ENCODE assay signal across 32 cellular contexts in the genomic region with DNA sequence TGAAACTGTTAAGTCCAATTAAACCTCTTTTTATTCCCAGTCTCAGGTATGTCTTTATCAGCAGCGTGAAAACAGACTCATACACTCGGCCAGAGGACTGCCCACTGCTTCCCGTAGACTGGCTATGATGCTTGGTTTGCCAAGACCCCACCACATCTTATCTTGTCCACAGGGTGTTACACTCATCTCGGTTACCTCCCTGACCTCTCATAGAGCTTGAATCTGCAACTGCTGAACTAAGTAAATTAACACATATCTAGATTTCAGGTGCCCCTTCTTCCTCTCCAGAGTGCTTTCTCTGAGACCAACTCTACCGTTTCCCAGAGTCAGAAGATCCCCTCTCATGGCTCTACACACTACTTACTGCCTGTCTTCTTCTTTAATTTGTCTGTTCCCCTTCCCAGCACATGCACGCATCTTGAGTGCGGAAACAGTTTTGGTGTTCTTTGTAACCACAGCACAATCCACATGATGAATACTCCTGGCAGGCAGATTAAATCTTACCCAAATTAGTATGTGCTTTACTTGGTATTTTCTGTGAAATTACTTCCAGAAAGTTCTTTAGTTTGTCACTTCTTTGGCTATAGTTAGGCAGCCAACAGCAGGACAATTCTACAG. TPM values are rescaled to one million over a fixed set of nuclear protein-coding genes. Genes with fewer than 3 reads are reported as not detected.
DNase-seq lines count a peak whose midpoint lies in the region; ATAC-seq, FAIRE-seq and TF ChIP-seq lines count a peak whose summit lies in the region.
"Had no signal": no experiment of that assay in that cellular context is flagged by ENCODE, and none has a peak within 500 bp of the region (broad histone marks: within the 10 kb centered on the region; RNA-seq: fewer than 3 reads in every experiment).

No MANE protein-coding gene starts in this region.

- H2AK5ac ChIP-seq in IMR-90 (ENCODE audit: low read depth, low read length): 0 out of 2 replicates have a peak overlapping the region, but pooled peaks have one; percentile 23

- H3K9ac ChIP-seq in IMR-90 (ENCODE audit: low read depth, low read length): no peak overlapping the region
- H3K9ac ChIP-seq in astrocyte (ENCODE audit: low read length): no peak overlapping the region
- no peak overlapping the region for H3K9ac ChIP-seq in kidney (ENCODE audit: low read length in 2 of 2)
- H3K9ac ChIP-seq: GM23248 had no signal

- no peaks in the 10 kb centered on the region for H3K9me1 ChIP-seq in IMR-90 (ENCODE audit: insufficient read depth, low read length)

- no peak overlapping the region for H3K23ac ChIP-seq in IMR-90 (ENCODE audit: low read depth, low read length)

- ATAC-seq in IMR-90 (ENCODE audit: low read depth) (no peak), HG03097 (IDR thresholded peaks at IDR 0.05; ENCODE audit: low FRiP score, unreplicated experiment) (no peak), GM18517 (IDR thresholded peaks at IDR 0.05; ENCODE audit: unreplicated experiment) (no peak)
- ATAC-seq: A549; activated T-helper 17 cell treated with anti-CD3 and anti-CD28 coated beads, Interleukin-2, amount 50 U/mL, for 72 hours; CD8-positive, alpha-beta T cell; gastrocnemius medialis; Panc1; pancreas had no signal

- H3K4me1 ChIP-seq in IMR-90 (ENCODE audit: control insufficient read depth, insufficient read depth, low read length) (peaks cover 10% of the 10 kb centered on the region), astrocyte (ENCODE audit: insufficient read depth, low read length) (peaks cover 8% of the 10 kb centered on the region), neutrophil (ENCODE audit: control insufficient read depth in 1 of 2, insufficient read depth in 1 of 2, low read depth in 1 of 2, low read length in 1 of 2) (peaks cover 27 to 41% of the 10 kb centered on the region in 2 experiments), kidney (ENCODE audit: control insufficient read depth in 1 of 2, insufficient read depth in 1 of 2, low read depth in 1 of 2, low read length in 2 of 2) (peaks cover 2 to 4% of the 10 kb centered on the region in 2 donors)
- H3K4me1 ChIP-seq: A549, gastrocnemius medialis, pancreas had no signal

- H3K56ac ChIP-seq in IMR-90 (ENCODE audit: extremely low read depth, insufficient read depth, low read length): no peak overlapping the region

- H3K4me2 ChIP-seq in IMR-90 (ENCODE audit: low read depth, low read length) (no peak overlapping the region), astrocyte (ENCODE audit: low read length) (no peak overlapping the region)
- H3K4me2 ChIP-seq: A549 had no signal

- peaks cover 24% of the 10 kb centered on the region for H3K4me1 Mint-ChIP-seq in activated CD4-positive, alpha-beta T cell treated with anti-CD3 and anti-CD28 coated beads, Interleukin-2, amount 10 ng/mL, durations not matched to agents 7 days and 5 days
- peaks cover 10% of the 10 kb centered on the region for H3K4me1 Mint-ChIP-seq in astrocyte (ENCODE audit: low read depth, unreplicated experiment)

- H2BK15ac ChIP-seq in IMR-90 (ENCODE audit: low read depth, low read length): peak overlapping the region; percentile 40; the same call in 1 of the 3 replicates

- H2AK9ac ChIP-seq in IMR-90 (replicated peaks; ENCODE audit: low read depth, low read length, poor library complexity): no peak overlapping the region

- TF ChIP-seq CTCF in IMR-90 (conservative IDR thresholded peaks at IDR 0.05; ENCODE audit: low read depth, low read length): no peak
- no peak for TF ChIP-seq CTCF in astrocyte (IDR thresholded peaks at IDR 0.05; ENCODE audit: insufficient read depth, low read depth, low read length)
- no peak for TF ChIP-seq CTCF in neutrophil (IDR thresholded peaks at IDR 0.05)
- TF ChIP-seq CTCF in kidney (IDR thresholded peaks at IDR 0.05; ENCODE audit: borderline replicate concordance, extremely low read depth, insufficient read depth): no peak

- no peak overlapping the region for H2BK5ac ChIP-seq in IMR-90 (ENCODE audit: low read depth, low read length, poor library complexity, severe bottlenecking)

- peaks cover 5% of the 10 kb centered on the region for H3K9me3 Mint-ChIP-seq in activated CD4-positive, alpha-beta T cell treated with anti-CD3 and anti-CD28 coated beads, Interleukin-2, amount 10 ng/mL, durations not matched to agents 7 days and 5 days
- H3K9me3 Mint-ChIP-seq in astrocyte (ENCODE audit: unreplicated experiment): peaks cover 2% of the 10 kb centered on the region
- H3K9me3 Mint-ChIP-seq: activated T-helper 17 cell treated with anti-CD3 and anti-CD28 coated beads, Interleukin-2, amount 50 U/mL, for 72 hours; CD8-positive, alpha-beta T cell; HFFc6; stimulated activated naive CD8-positive, alpha-beta T cell treated with anti-CD3 and anti-CD28 coated beads, Interleukin-15, Interleukin-2, amounts not matched to agents 100 ng/mL and 50 ng/mL, for 24 hours had no signal

- DNase-seq in activated CD4-positive, alpha-beta T cell treated with anti-CD3 and anti-CD28 coated beads for 48 hours: peak; percentile 43
- no peak for DNase-seq in activated CD4-positive, alpha-beta T cell treated with anti-CD3 and anti-CD28 coated beads, Interleukin-2, amount 10 ng/mL, durations not matched to agents 7 days and 5 days
- DNase-seq in IMR-90 (no peak), astrocyte (ENCODE audit: low read depth) (peak; percentile 31), kidney (no peak)
- DNase-seq: AML-193; amniotic stem cell; CD8-positive, alpha-beta T cell; gastrocnemius medialis; GM23248; HFFc6; hippocampal formation; KG1; left cardiac atrium; MG63; NCI-H1105 treated with DMSO at 0.1 percent for 48 hours; NCI-H1930; NCI-H524 treated with DMSO at 0.1 percent for 48 hours; pancreas; SHP77; uterus had no signal

- H2AFZ ChIP-seq in IMR-90 (replicated peaks; ENCODE audit: low read length, poor library complexity) (no peak overlapping the region), astrocyte (ENCODE audit: low read depth, low read length) (no peak overlapping the region)
- H2AFZ ChIP-seq: GM23248 had no signal

- intact Hi-C loops in IMR-90 (cut with micrococcal nuclease) (no loop called here), kidney (cut with DNase I) (no loop called here)

- no peaks in the 10 kb centered on the region for H3K36me3 ChIP-seq in IMR-90 (ENCODE audit: control insufficient read depth, insufficient read depth, low read length)
- H3K36me3 ChIP-seq in astrocyte (ENCODE audit: insufficient read depth, low read length): no peaks in the 10 kb centered on the region
- H3K36me3 ChIP-seq in neutrophil: no peaks in the 10 kb centered on the region
- no peaks in the 10 kb centered on the region for H3K36me3 ChIP-seq in kidney (ENCODE audit: control insufficient read depth in 1 of 2, insufficient read depth in 2 of 2, low read length in 2 of 2)
- H3K36me3 ChIP-seq: gastrocnemius medialis, MG63, pancreas, thoracic aorta, uterus had no signal

- WGBS in IMR-90 (ENCODE audit: extremely low coverage in 2 of 2, insufficient read length in 1 of 2), 2 experiments: 100% methylated on average over 4 of the region's 7 CpGs; no CpG with 5 or more reads in 1 of the 2 experiments

- POLR2A ChIA-PET in activated CD4-positive, alpha-beta T cell treated with anti-CD3 and anti-CD28 coated beads, Interleukin-2, amount 10 ng/mL, durations not matched to agents 7 days and 5 days (lab: Charles Lee): no interaction called here
- POLR2A ChIA-PET in IMR-90 (lab: Charles Lee; ENCODE audit: unreplicated experiment): no interaction called here

- no peak overlapping the region for H4K5ac ChIP-seq in IMR-90 (ENCODE audit: low read depth, low read length)

- CTCF ChIA-PET in activated CD4-positive, alpha-beta T cell treated with anti-CD3 and anti-CD28 coated beads, Interleukin-2, amount 10 ng/mL, durations not matched to agents 7 days and 5 days (lab: Charles Lee): interaction anchor here (0.6 kb wide), 1 partner anchor 50 kb away, joined by 4 read pairs; a partner anchor contains a TSS
- CTCF ChIA-PET in IMR-90 (lab: Yijun Ruan, JAX): no interaction called here

- no peak overlapping the region; the same call in 1 of the 2 replicates for H4K91ac ChIP-seq in IMR-90 (ENCODE audit: insufficient read depth, low read depth, low read length)

- H2BK20ac ChIP-seq in IMR-90 (ENCODE audit: low read depth, low read length): no peak overlapping the region; the same call in 1 of the 2 replicates

- no peaks in the 10 kb centered on the region for H3K27me3 Mint-ChIP-seq in activated CD4-positive, alpha-beta T cell treated with anti-CD3 and anti-CD28 coated beads, Interleukin-2, amount 10 ng/mL, durations not matched to agents 7 days and 5 days
- no peaks in the 10 kb centered on the region for H3K27me3 Mint-ChIP-seq in astrocyte (ENCODE audit: low read depth, unreplicated experiment)
- H3K27me3 Mint-ChIP-seq: activated naive CD4-positive, alpha-beta T cell treated with anti-CD3 and anti-CD28 coated beads, Interleukin-2, amount 50 U/mL, for 24 hours; activated T-helper 17 cell treated with anti-CD3 and anti-CD28 coated beads, Interleukin-2, amount 50 U/mL, for 72 hours; stimulated activated naive CD8-positive, alpha-beta T cell treated with anti-CD3 and anti-CD28 coated beads, Interleukin-15, Interleukin-2, amounts not matched to agents 100 ng/mL and 50 ng/mL, for 24 hours had no signal

- no peak for TF ChIP-seq RAD21 in IMR-90 (IDR thresholded peaks at IDR 0.05; ENCODE audit: low read length)

- no TSS peak for BruUV-seq in IMR-90 (replicated peaks; lab: Mats Ljungman, UMichigan)

- no peaks in the 10 kb centered on the region for H3K79me1 ChIP-seq in IMR-90 (ENCODE audit: low read depth in 1 of 2, low read length in 2 of 2)

- in situ Hi-C loops in IMR-90 (cut with MboI; ENCODE audit: low sequenced_read_pairs): no loop called here

- FAIRE-seq in astrocyte (lab: Jason Lieb, UNC) (no peak), kidney (lab: Jason Lieb, UNC) (no peak)
- FAIRE-seq: A549, endothelial cell of umbilical vein, pancreas had no signal

- H3K79me2 ChIP-seq in astrocyte (ENCODE audit: insufficient read depth, low read length): no peaks in the 10 kb centered on the region

- no peak overlapping the region for H3K27ac ChIP-seq in IMR-90 (ENCODE audit: insufficient read depth, low read length)
- no peak overlapping the region for H3K27ac ChIP-seq in astrocyte (ENCODE audit: low read depth, low read length)
- peak overlapping the region; percentile 30 for H3K27ac ChIP-seq in neutrophil
- H3K27ac ChIP-seq in kidney (ENCODE audit: low read depth in 2 of 2, low read length in 2 of 2): no peak overlapping the region
- H3K27ac ChIP-seq: A549, gastrocnemius medialis, GM23248, pancreas, skin epidermis, uterus had no signal

- peak overlapping the region; percentile 68; the same call in 1 of the 2 replicates for H3K14ac ChIP-seq in IMR-90 (replicated peaks; ENCODE audit: low read depth, low read length)

- no peak overlapping the region for H4K8ac ChIP-seq in IMR-90 (ENCODE audit: low read depth in 2 of 2, low read length in 2 of 2)

- H2BK120ac ChIP-seq in IMR-90 (ENCODE audit: low read depth, low read length): no peak overlapping the region

- peaks cover 3% of the 10 kb centered on the region for H3K36me3 Mint-ChIP-seq in activated CD4-positive, alpha-beta T cell treated with anti-CD3 and anti-CD28 coated beads, Interleukin-2, amount 10 ng/mL, durations not matched to agents 7 days and 5 days (ENCODE audit: low read depth)
- peaks cover 4% of the 10 kb centered on the region for H3K36me3 Mint-ChIP-seq in astrocyte (ENCODE audit: low read depth, unreplicated experiment)
- H3K36me3 Mint-ChIP-seq: activated naive CD4-positive, alpha-beta T cell treated with anti-CD3 and anti-CD28 coated beads, Interleukin-2, amount 50 U/mL, for 24 hours; CD8-positive, alpha-beta T cell had no signal

- dilution Hi-C loops in IMR-90 (cut with HindIII; ENCODE audit: low sequenced_read_pairs, unreplicated experiment): no loop called here

- H3K27ac Mint-ChIP-seq in activated CD4-positive, alpha-beta T cell treated with anti-CD3 and anti-CD28 coated beads, Interleukin-2, amount 10 ng/mL, durations not matched to agents 7 days and 5 days: no peak overlapping the region
- no peak overlapping the region for H3K27ac Mint-ChIP-seq in astrocyte (ENCODE audit: unreplicated experiment)
- H3K27ac Mint-ChIP-seq: activated naive CD4-positive, alpha-beta T cell treated with anti-CD3 and anti-CD28 coated beads, Interleukin-2, amount 50 U/mL, for 24 hours; activated T-helper 17 cell treated with anti-CD3 and anti-CD28 coated beads, Interleukin-2, amount 50 U/mL, for 72 hours; CD8-positive, alpha-beta T cell; HFFc6 had no signal

- H3K18ac ChIP-seq in IMR-90 (ENCODE audit: low read depth, low read length): no peak overlapping the region; the same call in 1 of the 2 replicates

- H3K9me3 ChIP-seq in IMR-90 (ENCODE audit: control insufficient read depth, insufficient read depth, low read length) (no peaks in the 10 kb centered on the region), astrocyte (ENCODE audit: insufficient read depth, low read depth, low read length) (no peaks in the 10 kb centered on the region), neutrophil (no peaks in the 10 kb centered on the region), kidney (ENCODE audit: control insufficient read depth in 1 of 2, low read length in 2 of 2) (no peaks in the 10 kb centered on the region)
- H3K9me3 ChIP-seq: A549, gastrocnemius medialis, MG63, pancreas, thoracic aorta, uterus had no signal

- H4K20me1 ChIP-seq in IMR-90 (ENCODE audit: insufficient read depth, low read length): no peaks in the 10 kb centered on the region
- H4K20me1 ChIP-seq in astrocyte (ENCODE audit: insufficient read depth, low read length): no peaks in the 10 kb centered on the region

- no peak overlapping the region for H3K4me3 Mint-ChIP-seq in activated CD4-positive, alpha-beta T cell treated with anti-CD3 and anti-CD28 coated beads, Interleukin-2, amount 10 ng/mL, durations not matched to agents 7 days and 5 days
- no peak overlapping the region for H3K4me3 Mint-ChIP-seq in astrocyte (ENCODE audit: unreplicated experiment)
- H3K4me3 Mint-ChIP-seq: activated naive CD4-positive, alpha-beta T cell treated with anti-CD3 and anti-CD28 coated beads, Interleukin-2, amount 50 U/mL, for 24 hours; activated T-helper 17 cell treated with anti-CD3 and anti-CD28 coated beads, Interleukin-2, amount 50 U/mL, for 72 hours; CD8-positive, alpha-beta T cell; HFFc6; stimulated activated naive CD8-positive, alpha-beta T cell treated with anti-CD3 and anti-CD28 coated beads, Interleukin-15, Interleukin-2, amounts not matched to agents 100 ng/mL and 50 ng/mL, for 24 hours had no signal

- H3K27me3 ChIP-seq in IMR-90 (ENCODE audit: control insufficient read depth, insufficient read depth, low read length): no peaks in the 10 kb centered on the region
- no peaks in the 10 kb centered on the region for H3K27me3 ChIP-seq in astrocyte (ENCODE audit: insufficient read depth, low read length)
- no peaks in the 10 kb centered on the region for H3K27me3 ChIP-seq in neutrophil
- H3K27me3 ChIP-seq: gastrocnemius medialis, MG63, pancreas, uterus had no signal

- H3K4me3 ChIP-seq in IMR-90 (ENCODE audit: insufficient read depth, low read depth, low read length) (no peak overlapping the region), astrocyte (ENCODE audit: insufficient read depth, low read depth, low read length) (no peak overlapping the region), neutrophil (ENCODE audit: low read depth in 1 of 2, low read length in 1 of 2) (no peak overlapping the region), kidney (ENCODE audit: low read length in 2 of 2) (no peak overlapping the region)
- H3K4me3 ChIP-seq: A549, gastrocnemius medialis, GM23248, MG63, pancreas, skin epidermis, thoracic aorta, uterus had no signal

- H3K4ac ChIP-seq in IMR-90 (ENCODE audit: low read depth, low read length): no peak overlapping the region

- TF ChIP-seq POLR2A in IMR-90 (IDR thresholded peaks at IDR 0.05; ENCODE audit: low read depth, low read length): no peak

RNA-seq across cellular contexts. Expression of a gene that starts 49.7 kb away (rescaled TPM):
- 1 to 10 TPM; 4.0 to 5.2 TPM for total RNA-seq in activated CD4-positive, alpha-beta T cell treated with anti-CD3 and anti-CD28 coated beads, Interleukin-2, amount 10 ng/mL, durations not matched to agents 7 days and 5 days
- total RNA-seq in IMR-90 (2012; rRNA removed) (0.83 and 1.1 TPM in 2 replicates), astrocyte (11.1 and 13.2 TPM in 2 replicates), kidney (16.8 TPM)
- polyA plus RNA-seq in IMR-90 (2012; rRNA removed) (1.6 and 1.7 TPM in 2 replicates), kidney (ENCODE audit: insufficient read depth, low read depth, low replicate concordance) (8.5 TPM)
- polyA plus RNA-seq in IMR-90 (2012; cell fraction: cytosol; rRNA removed): 0.57 and 0.62 TPM in 2 replicates
- 0.34 and 3.0 TPM in 2 replicates for polyA plus RNA-seq in IMR-90 (2012; cell fraction: nucleus; rRNA removed; ENCODE audit: low replicate concordance)
- total RNA-seq: GM23248, HFFc6 had no signal
- polyA plus RNA-seq: A549 had no signal

Comparison
In these comparisons a context has a peak if more than half of its experiments do, and no peak if none do; other contexts are left out.
1. DNase-seq: peak in activated CD4-positive, alpha-beta T cell treated with anti-CD3 and anti-CD28 coated beads for 48 hours (single experiment) and astrocyte (single experiment); none in activated CD4-positive, alpha-beta T cell treated with anti-CD3 and anti-CD28 coated beads, Interleukin-2, amount 10 ng/mL, durations not matched to agents 7 days and 5 days (single experiment), IMR-90 (single experiment) and kidney (single experiment).